In the genomic region with DNA sequence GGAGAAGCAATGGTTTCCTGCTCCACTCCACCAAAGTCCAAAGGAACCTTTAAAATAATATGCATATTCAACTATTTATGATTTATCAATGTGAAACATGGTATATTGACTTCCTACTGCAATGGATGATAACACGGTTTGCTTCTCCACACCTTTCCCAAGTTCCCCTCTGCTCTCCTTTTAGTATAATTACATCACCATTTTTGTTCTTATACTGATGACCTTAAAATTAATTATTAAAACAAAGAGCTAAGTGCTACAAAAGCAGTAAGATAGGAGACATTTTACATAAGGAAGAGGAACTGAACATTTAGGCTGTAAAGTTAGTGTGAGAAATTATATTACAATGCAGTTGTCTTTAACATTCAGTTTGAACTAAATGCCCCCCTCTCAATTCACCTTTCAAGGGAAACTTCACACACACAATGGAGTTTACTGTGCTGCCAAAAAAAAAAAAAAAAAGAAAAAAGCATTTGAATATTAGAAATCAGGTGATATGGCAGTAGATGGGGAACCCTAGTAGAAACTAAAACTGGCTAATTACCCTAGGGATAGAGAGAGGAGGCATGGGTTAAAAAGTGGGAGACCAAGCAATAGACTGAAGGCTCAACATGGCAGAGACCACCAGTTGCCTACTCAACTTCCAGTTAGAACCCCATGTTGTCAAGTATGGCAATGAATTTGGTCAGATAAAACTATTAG, we compare ENCODE assay signal across 18 cellular contexts.
"Had no signal": no experiment of that assay in that cellular context is flagged by ENCODE, and none has a peak within 500 bp of the region (broad histone marks: within the 10 kb centered on the region; RNA-seq: fewer than 3 reads in every experiment).

No MANE protein-coding gene starts in this region.

- H3K4me1 Mint-ChIP-seq: nephron progenitor cell had no signal

- ATAC-seq: activated CD8-positive, alpha-beta T cell treated with anti-CD3 and anti-CD28 coated beads, Interleukin-2, amount 10 ng/mL, durations not matched to agents 7 days and 5 days; left lung had no signal

- H3K27me3 ChIP-seq: body of pancreas, left lung, sigmoid colon, spleen, suprapubic skin, vagina had no signal

- H3K4me3 ChIP-seq: body of pancreas, left lung, sigmoid colon, spleen, suprapubic skin, vagina had no signal

- H3K27ac Mint-ChIP-seq: activated CD4-positive, alpha-beta T cell treated with anti-CD3 and anti-CD28 coated beads, Interleukin-2, amount 10 ng/mL, durations not matched to agents 7 days and 5 days; activated CD8-positive, alpha-beta T cell treated with anti-CD3 and anti-CD28 coated beads, Interleukin-2, amount 10 ng/mL, durations not matched to agents 7 days and 5 days; activated T-cell treated with anti-CD3 and anti-CD28 coated beads, Interleukin-2, amount 50 U/mL, for 24 hours; mesothelial cell of epicardium; nephron progenitor cell; stimulated activated naive CD8-positive, alpha-beta T cell treated with anti-CD3 and anti-CD28 coated beads, Interleukin-15, Interleukin-2, amounts not matched to agents 100 ng/mL and 50 ng/mL, for 24 hours had no signal

- H3K36me3 ChIP-seq: left lung, sigmoid colon, spleen, suprapubic skin, vagina had no signal

- H3K9me3 ChIP-seq: body of pancreas, sigmoid colon, suprapubic skin had no signal

- H3K4me1 ChIP-seq: left lung, spleen, suprapubic skin, vagina had no signal

- H3K27me3 Mint-ChIP-seq: activated CD4-positive, alpha-beta T cell treated with anti-CD3 and anti-CD28 coated beads, Interleukin-2, amount 10 ng/mL, durations not matched to agents 7 days and 5 days; activated T-cell treated with anti-CD3 and anti-CD28 coated beads, Interleukin-2, amount 50 U/mL, for 24 hours; stimulated activated naive CD8-positive, alpha-beta T cell treated with anti-CD3 and anti-CD28 coated beads, Interleukin-15, Interleukin-2, amounts not matched to agents 100 ng/mL and 50 ng/mL, for 24 hours had no signal

- H3K4me3 Mint-ChIP-seq: activated CD4-positive, alpha-beta T cell treated with anti-CD3 and anti-CD28 coated beads, Interleukin-2, amount 10 ng/mL, durations not matched to agents 7 days and 5 days; activated CD8-positive, alpha-beta T cell treated with anti-CD3 and anti-CD28 coated beads, Interleukin-2, amount 10 ng/mL, durations not matched to agents 7 days and 5 days; activated naive CD4-positive, alpha-beta T cell treated with anti-CD3 and anti-CD28 coated beads for 36 hours; activated T-cell treated with anti-CD3 and anti-CD28 coated beads, Interleukin-2, amount 50 U/mL, for 24 hours; mesothelial cell of epicardium; nephron progenitor cell; stimulated activated naive CD8-positive, alpha-beta T cell treated with anti-CD3 and anti-CD28 coated beads, Interleukin-15, Interleukin-2, amounts not matched to agents 100 ng/mL and 50 ng/mL, for 24 hours had no signal

- H3K36me3 Mint-ChIP-seq: mesothelial cell of epicardium had no signal

- H3K27ac ChIP-seq: epithelial cell of prostate, left lung, sigmoid colon, spleen, suprapubic skin, vagina had no signal

- DNase-seq: activated CD4-positive, alpha-beta T cell treated with anti-CD3 and anti-CD28 coated beads, Interleukin-2, amount 10 ng/mL, durations not matched to agents 7 days and 5 days; activated CD8-positive, alpha-beta T cell treated with anti-CD3 and anti-CD28 coated beads, Interleukin-2, amount 10 ng/mL, durations not matched to agents 7 days and 5 days; activated naive CD4-positive, alpha-beta T cell treated with anti-CD3 and anti-CD28 coated beads for 36 hours; activated T-cell treated with anti-CD3 and anti-CD28 coated beads, Interleukin-2, amount 50 U/mL, for 24 hours; body of pancreas; foreskin melanocyte; left lung; nephron progenitor cell; nucleus accumbens; sigmoid colon; spleen; stimulated activated CD8-positive, alpha-beta memory T cell treated with anti-CD3 and anti-CD28 coated beads, Interleukin-4, amount 100 ng/mL, for 48 hours; trophoblast cell had no signal
